ENCODE assay signal across 8 cellular contexts in the genomic region with DNA sequence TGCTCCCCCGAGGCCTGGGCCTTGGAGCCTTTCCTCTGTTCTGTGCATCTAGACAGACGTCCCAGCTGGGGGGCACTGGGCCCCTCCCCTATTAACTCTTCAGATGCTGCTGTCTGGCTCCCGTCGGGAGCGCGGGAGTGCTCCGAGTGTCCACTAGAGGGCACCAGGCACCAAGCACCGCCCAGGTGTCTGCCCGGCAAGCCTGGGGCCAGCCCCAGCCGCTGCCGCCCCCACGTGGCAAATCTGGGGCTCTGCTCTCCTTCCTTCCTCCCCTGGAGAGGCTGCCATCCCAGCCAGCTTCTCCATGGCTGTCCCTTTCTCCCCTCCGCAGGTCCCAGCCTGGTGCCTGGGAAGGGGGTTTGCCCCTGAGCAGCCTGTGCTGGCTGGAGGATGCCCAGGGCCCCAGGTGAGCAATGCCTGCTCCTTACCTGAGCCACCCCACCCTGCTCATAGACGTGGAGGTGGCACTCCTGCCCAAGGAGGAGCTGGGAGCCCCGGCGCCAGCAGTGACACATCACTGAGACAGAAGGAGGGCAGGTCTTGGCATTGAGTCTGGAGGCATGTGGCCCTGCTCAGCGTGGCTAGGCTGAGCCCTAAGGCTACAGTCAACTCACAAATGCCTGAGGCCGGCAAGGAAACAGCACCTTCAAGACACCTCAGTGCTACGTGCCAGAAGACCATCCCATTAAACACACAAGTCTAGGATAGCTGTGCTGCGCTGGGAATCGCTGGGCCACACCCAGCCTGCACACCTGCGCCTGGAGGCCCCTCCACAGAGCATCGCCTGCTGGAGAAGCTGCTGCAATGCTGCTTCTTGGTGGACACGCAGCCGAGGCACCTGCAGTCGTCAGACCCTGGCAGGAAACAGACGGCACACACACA. TPM values are rescaled to one million over a fixed set of nuclear protein-coding genes. Genes with fewer than 3 reads are reported as not detected.
DNase-seq lines count a peak whose midpoint lies in the region; ATAC-seq and TF ChIP-seq lines count a peak whose summit lies in the region.

No MANE protein-coding gene starts in this region.

- DNase-seq in EH (ENCODE audit: low read depth) (peak; percentile 86), HFF-Myc (ENCODE audit: extremely low read depth, low read depth) (peak; percentile 44), NCI-H2029 (lab: John Stamatoyannopoulos, UW) (peak; percentile 73), T-helper 17 cell (peak; percentile 72 to 82 (median 77)), amniotic stem cell (lab: John Stamatoyannopoulos, UW) (peak; percentile 62), right atrium auricular region (ENCODE audit: low spot score) (peak; percentile 84), retina (peak; percentile 94)

- H3K36me3 ChIP-seq in right atrium auricular region, result no peaks in the 10 kb centered on the region

- peaks cover 30% of the 10 kb centered on the region for H3K4me1 Mint-ChIP-seq in T-helper 17 cell

- peak overlapping the region; percentile 95 for H3K27ac Mint-ChIP-seq in T-helper 17 cell

- no peaks in the 10 kb centered on the region for H3K27me3 ChIP-seq in right atrium auricular region

- H3K9me3 ChIP-seq in T-helper 17 cell (ENCODE audit: control insufficient read depth, low read length, poor library complexity, severe bottlenecking), result no peaks in the 10 kb centered on the region
- no peaks in the 10 kb centered on the region for H3K9me3 ChIP-seq in right atrium auricular region

- ATAC-seq in T-helper 17 cell, result peak; percentile 59
- no peak for ATAC-seq in HG02840 (IDR thresholded peaks at IDR 0.05; ENCODE audit: low FRiP score, unreplicated experiment)

- H3K27ac ChIP-seq in right atrium auricular region, result no peak overlapping the region

- H3K27me3 Mint-ChIP-seq in T-helper 17 cell, result peaks cover 5% of the 10 kb centered on the region

- peak overlapping the region; percentile 76 for H3K4me3 Mint-ChIP-seq in T-helper 17 cell

- TF ChIP-seq CTCF in HFF-Myc (IDR thresholded peaks at IDR 0.05; ENCODE audit: low read depth, low read length, missing control alignments) (peak; percentile 99), right atrium auricular region (IDR thresholded peaks at IDR 0.05) (peak; percentile 98 to 100)

- no peak overlapping the region for H3K4me3 ChIP-seq in HFF-Myc (replicated peaks; ENCODE audit: low read depth, low read length)
- H3K4me3 ChIP-seq in right atrium auricular region, result no peak overlapping the region

- peaks cover 2% of the 10 kb centered on the region for H3K36me3 Mint-ChIP-seq in T-helper 17 cell (ENCODE audit: low read depth)

- H3K4me1 ChIP-seq in right atrium auricular region, result peaks cover 0 to 23% of the 10 kb centered on the region in 2 donors

RNA-seq across cellular contexts. Expression of a gene that starts 19.7 kb away (rescaled TPM):
- total RNA-seq in T-helper 17 cell, result not detected
- not detected for total RNA-seq in right atrium auricular region

RNA-seq across cellular contexts. Expression of a gene that starts 37.1 kb away (rescaled TPM):
- total RNA-seq in T-helper 17 cell (under 1 TPM; 0.40 to 0.44 TPM), right atrium auricular region (1 to 10 TPM in 1 of 2 donors, not detected in 1; 3.7 TPM)

Comparison
In these comparisons a context has a peak if more than half of its experiments do, and no peak if none do; other contexts are left out.
1. DNase-seq: peak in every context shown above with its lines; median percentile 94 in retina; 86 in EH; 84 in right atrium auricular region; 77 in T-helper 17 cell; 73 in NCI-H2029; 62 in amniotic stem cell; 44 in HFF-Myc.